Comparison of ENCODE assay signal across 8 cellular contexts in genomic region chr11:1640076-1640946, GRCh38. TPM values are rescaled to one million over a fixed set of nuclear protein-coding genes. Genes with fewer than 3 reads are reported as not detected.
DNase-seq lines count a peak whose midpoint lies in the region; ATAC-seq and TF ChIP-seq lines count a peak whose summit lies in the region.

No MANE protein-coding gene starts in this region.

- intact Hi-C loops in MCF 10A (cut with micrococcal nuclease) (no loop called here), aorta (cut with DNase I) (no loop called here)

- no peak overlapping the region for H3K27ac Mint-ChIP-seq in MCF 10A (ENCODE audit: low read depth, unreplicated experiment)

- CTCF ChIA-PET in MCF 10A (lab: Yijun Ruan, JAX) = interaction anchor here (0.5 to 3.9 kb wide), 29 partner anchors 9 to 773 kb away, joined by 3 to 29 read pairs (median 4); no protein-coding TSS in a partner anchor

- POLR2A ChIA-PET in MCF 10A (lab: Yijun Ruan, JAX) = interaction anchor here (0.6 kb wide), 1 partner anchor 344 kb away, joined by 3 read pairs; no protein-coding TSS in a partner anchor

- 53% methylated on average over 32 of the region's 32 CpGs for WGBS in aorta, 2 donors

- H3K36me3 ChIP-seq in aorta (ENCODE audit: control insufficient read depth in 1 of 2, insufficient read depth in 2 of 2, low read length in 1 of 2) = no peaks in the 10 kb centered on the region

- no peaks in the 10 kb centered on the region for H3K9me3 Mint-ChIP-seq in MCF 10A (ENCODE audit: unreplicated experiment)

- no peaks in the 10 kb centered on the region for H3K27me3 ChIP-seq in aorta (ENCODE audit: control insufficient read depth in 1 of 2, insufficient read depth in 2 of 2, low read length in 1 of 2)

- TF ChIP-seq CTCF in AG09319 (IDR thresholded peaks at IDR 0.05; ENCODE audit: low read depth, low read length) = peak; percentile 75
- TF ChIP-seq CTCF in GM12873 (IDR thresholded peaks at IDR 0.05; ENCODE audit: insufficient read depth, low read depth, low read length, missing control alignments) = peak; percentile 84
- peak; percentile 92 for TF ChIP-seq CTCF in MCF 10A (IDR thresholded peaks at IDR 0.05; ENCODE audit: unreplicated experiment)

- no TSS peak for BruUV-seq in MCF 10A (replicated peaks; lab: Mats Ljungman, UMichigan)

- H3K4me1 Mint-ChIP-seq in MCF 10A (ENCODE audit: insufficient read depth, unreplicated experiment) = no peaks in the 10 kb centered on the region

- H3K27me3 Mint-ChIP-seq in MCF 10A (ENCODE audit: insufficient read depth, unreplicated experiment) = peaks cover 61% of the 10 kb centered on the region

- no peak overlapping the region for H3K4me3 Mint-ChIP-seq in MCF 10A (ENCODE audit: unreplicated experiment)

- ATAC-seq in left lobe of liver (peak; percentile 95), aorta (ENCODE audit: low FRiP score) (no peak)

- H3K27ac ChIP-seq in aorta (ENCODE audit: low read depth in 1 of 2, low read length in 2 of 2) = no peak overlapping the region

- no peak for DNase-seq in AG09319 (ENCODE audit: extremely low read depth, low read depth)
- DNase-seq in NCI-H774 (lab: John Stamatoyannopoulos, UW) = peak; percentile 82
- DNase-seq in MCF 10A (ENCODE audit: unreplicated experiment) = peak; percentile 49
- no peak for DNase-seq in left lobe of liver (ENCODE audit: low spot score)
- DNase-seq in aorta = peak; percentile 41 to 61
- no peak for DNase-seq in T-helper 2 cell
- DNase-seq in OCI-M2 (lab: John Stamatoyannopoulos, UW; ENCODE audit: unreplicated experiment) = no peak

- no peak overlapping the region for H3K4me3 ChIP-seq in aorta (ENCODE audit: low read length in 2 of 2)

- no peaks in the 10 kb centered on the region for H3K4me1 ChIP-seq in aorta (ENCODE audit: control insufficient read depth in 1 of 2, insufficient read depth in 2 of 2, low read length in 2 of 2)

- no peaks in the 10 kb centered on the region for H3K9me3 ChIP-seq in aorta (ENCODE audit: control insufficient read depth, low read length)

- no peaks in the 10 kb centered on the region for H3K36me3 Mint-ChIP-seq in MCF 10A (ENCODE audit: insufficient read depth, unreplicated experiment)

RNA-seq across cellular contexts. Expression of gene KRTAP5-5, which starts 10.7 kb away (rescaled TPM):
- not detected in 2 replicates for total RNA-seq in MCF 10A (2022)
- total RNA-seq in left lobe of liver = not detected
- not detected for total RNA-seq in aorta
- not detected for polyA plus RNA-seq in aorta

RNA-seq across cellular contexts. Expression of gene KRTAP5-4, which starts 18.4 kb away (rescaled TPM):
- not detected in 2 replicates for total RNA-seq in MCF 10A (2022)
- total RNA-seq in left lobe of liver = not detected
- not detected for total RNA-seq in aorta
- polyA plus RNA-seq in aorta = not detected

RNA-seq across cellular contexts. Expression of gene KRTAP5-3, which starts 32.0 kb away (rescaled TPM):
- total RNA-seq in MCF 10A (2022) = not detected in 2 replicates
- total RNA-seq in left lobe of liver = not detected
- not detected for total RNA-seq in aorta
- polyA plus RNA-seq in aorta = not detected

RNA-seq across cellular contexts. Expression of gene KRTAP5-2, which starts 42.2 kb away (rescaled TPM):
- total RNA-seq in MCF 10A (2022) (not detected in 2 replicates), left lobe of liver (not detected), aorta (not detected)
- polyA plus RNA-seq in aorta = not detected

RNA-seq across cellular contexts. Expression of gene KRTAP5-1, which starts 55.2 kb away (rescaled TPM):
- total RNA-seq in MCF 10A (2022) = not detected in 2 replicates
- total RNA-seq in left lobe of liver = not detected
- not detected for total RNA-seq in aorta
- not detected for polyA plus RNA-seq in aorta

Comparison
In these comparisons a context has a peak if more than half of its experiments do, and no peak if none do; other contexts are left out.
1. DNase-seq: peak in NCI-H774 (single experiment), MCF 10A (single experiment) and aorta (2 of 2); none in AG09319 (single experiment), left lobe of liver (single experiment), T-helper 2 cell (0 of 5) and OCI-M2 (single experiment).
2. Peak in every context shown above with its lines, with median percentiles within 50 percentile points of each other: CTCF ChIP-seq.